ENCODE assay signal across 1 cellular context in genomic region chr10:33314788-33315561, GRCh38.
TF ChIP-seq lines count a peak whose summit lies in the region.

No MANE protein-coding gene starts in this region.

TF ChIP-seq in IMR-90, 13 proteins besides CTCF, POLR2A, EP300 and RAD21:
- TF ChIP-seq MXI1 (IDR thresholded peaks at IDR 0.05; ENCODE audit: borderline replicate concordance, low read depth, low read length) = no peak
- TF ChIP-seq RCOR1 (IDR thresholded peaks at IDR 0.05; ENCODE audit: insufficient replicate concordance, low read length) = no peak
- no peak for TF ChIP-seq MAFK (IDR thresholded peaks at IDR 0.05; ENCODE audit: low read depth, low read length)
- no peak for TF ChIP-seq CHD1 (IDR thresholded peaks at IDR 0.05; ENCODE audit: low read depth, low read length)
- TF ChIP-seq RFX5 (IDR thresholded peaks at IDR 0.05; ENCODE audit: low read depth, low read length) = no peak
- TF ChIP-seq MAZ (IDR thresholded peaks at IDR 0.05; ENCODE audit: borderline replicate concordance, low read depth, low read length) = no peak
